In the genomic region with DNA sequence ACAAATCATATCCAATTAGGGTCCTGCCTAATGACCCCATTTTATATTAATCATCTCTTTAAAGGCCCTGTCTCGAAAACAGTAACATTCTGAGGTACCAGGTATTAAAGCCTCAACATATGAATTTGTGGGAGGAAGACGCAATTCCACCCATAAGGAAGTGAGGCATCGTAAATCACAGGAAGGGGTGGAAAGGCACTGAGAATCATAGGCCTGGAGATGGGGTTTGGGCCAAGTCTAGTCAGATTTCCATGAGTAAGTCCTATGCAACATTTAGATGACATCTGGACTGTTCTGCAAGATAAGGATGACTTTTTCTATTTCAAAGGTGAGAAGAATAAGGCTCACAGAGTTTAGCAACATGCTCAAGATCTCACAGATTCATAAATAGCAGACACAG, we compare ENCODE assay signal across 27 cellular contexts.
"Had no signal": no experiment of that assay in that cellular context is flagged by ENCODE, and none has a peak within 500 bp of the region (broad histone marks: within the 10 kb centered on the region; RNA-seq: fewer than 3 reads in every experiment).

No MANE protein-coding gene starts in this region.

- H2AFZ ChIP-seq: neural progenitor cell, parathyroid adenoma had no signal

- H3K4me3 ChIP-seq: neural progenitor cell, ovary, psoas muscle, right lobe of liver, sigmoid colon, stomach, suprapubic skin, testis, tibial artery, transverse colon, vagina had no signal

- DNase-seq: naive thymus-derived CD8-positive, alpha-beta T cell; occipital lobe; ovary; psoas muscle; right cardiac atrium; right lobe of liver; sigmoid colon; small intestine; stimulated activated CD4-positive, alpha-beta T cell treated with anti-CD3 and anti-CD28 coated beads, Interleukin-15, amount 100 ng/mL, for 24 hours; stimulated activated CD4-positive, alpha-beta T cell treated with anti-CD3 and anti-CD28 coated beads, Interleukin-2, amount 100 ng/mL, for 24 hours; stimulated activated CD4-positive, alpha-beta T cell treated with anti-CD3 and anti-CD28 coated beads, Interleukin-2, amount 100 ng/mL, for 48 hours; stimulated activated CD4-positive, alpha-beta T cell treated with anti-CD3 and anti-CD28 coated beads, Interleukin-4, amount 100 ng/mL, for 24 hours; stimulated activated naive B cell treated with anti-CD40 and anti-IgM and Interleukin-4, amounts not matched to agents 10 μg/mL and 1 μg/mL and 100 μg/mL, for 72 hours; stimulated activated naive CD4-positive, alpha-beta T cell treated with Interleukin-2 at 50 U/mL for 16 hours; stomach; testis; tibial artery; transverse colon had no signal

- H3K4me1 ChIP-seq: neural progenitor cell, parathyroid adenoma, psoas muscle, right lobe of liver, sigmoid colon, stomach, suprapubic skin, testis, tibial artery, transverse colon, vagina had no signal

- H3K4me3 Mint-ChIP-seq: naive thymus-derived CD8-positive, alpha-beta T cell; natural killer cell treated with Interleukin-12 subunit alpha and Interleukin-12 subunit beta and Interleukin-15 and Interleukin-18, amount 100 ng/mL, for 72 hours; neural progenitor cell; stimulated activated effector memory CD8-positive, alpha-beta T cell treated with anti-CD3 and anti-CD28 coated beads, Interleukin-12 subunit alpha, Interleukin-12 subunit beta, amount 100 ng/mL, for 72 hours; stimulated activated naive B cell treated with anti-CD40 and anti-IgM and Interleukin-4, amounts not matched to agents 10 μg/mL and 1 μg/mL and 100 μg/mL, for 72 hours; stimulated activated naive CD8-positive, alpha-beta T cell treated with anti-CD3 and anti-CD28 coated beads, Interleukin-15, Interleukin-2, amounts not matched to agents 100 ng/mL and 50 ng/mL, for 24 hours; type B pancreatic cell had no signal

- H3K27me3 ChIP-seq: neural progenitor cell, ovary, right lobe of liver, sigmoid colon, stomach, suprapubic skin, testis, tibial artery, transverse colon, vagina had no signal

- H3K36me3 Mint-ChIP-seq: naive thymus-derived CD8-positive, alpha-beta T cell; neural progenitor cell; stimulated activated effector memory CD8-positive, alpha-beta T cell treated with anti-CD3 and anti-CD28 coated beads, Interleukin-12 subunit alpha, Interleukin-12 subunit beta, amount 100 ng/mL, for 72 hours; type B pancreatic cell had no signal

- H3K36me3 ChIP-seq: neural progenitor cell, ovary, right lobe of liver, sigmoid colon, stomach, suprapubic skin, tibial artery, transverse colon, vagina had no signal

- H3K9ac ChIP-seq: neural progenitor cell, parathyroid adenoma had no signal

- H3K27ac Mint-ChIP-seq: naive thymus-derived CD8-positive, alpha-beta T cell; natural killer cell treated with Interleukin-12 subunit alpha and Interleukin-12 subunit beta and Interleukin-15 and Interleukin-18, amount 100 ng/mL, for 72 hours; neural progenitor cell; progenitor cell of endocrine pancreas; stimulated activated effector memory CD8-positive, alpha-beta T cell treated with anti-CD3 and anti-CD28 coated beads, Interleukin-12 subunit alpha, Interleukin-12 subunit beta, amount 100 ng/mL, for 72 hours; stimulated activated naive B cell treated with anti-CD40 and anti-IgM and Interleukin-4, amounts not matched to agents 10 μg/mL and 1 μg/mL and 100 μg/mL, for 72 hours; stimulated activated naive CD8-positive, alpha-beta T cell treated with anti-CD3 and anti-CD28 coated beads, Interleukin-15, Interleukin-2, amounts not matched to agents 100 ng/mL and 50 ng/mL, for 24 hours; type B pancreatic cell had no signal

- H3K4me2 ChIP-seq: neural progenitor cell had no signal

- H3K4me1 Mint-ChIP-seq: naive thymus-derived CD8-positive, alpha-beta T cell; neural progenitor cell; stimulated activated effector memory CD8-positive, alpha-beta T cell treated with anti-CD3 and anti-CD28 coated beads, Interleukin-12 subunit alpha, Interleukin-12 subunit beta, amount 100 ng/mL, for 72 hours; stimulated activated naive B cell treated with anti-CD40 and anti-IgM and Interleukin-4, amounts not matched to agents 10 μg/mL and 1 μg/mL and 100 μg/mL, for 72 hours had no signal

- H3K79me2 ChIP-seq: parathyroid adenoma had no signal

- H3K9me3 Mint-ChIP-seq: neural progenitor cell; stimulated activated naive B cell treated with anti-CD40 and anti-IgM and Interleukin-4, amounts not matched to agents 10 μg/mL and 1 μg/mL and 100 μg/mL, for 72 hours; type B pancreatic cell had no signal

- H3K27me3 Mint-ChIP-seq: naive thymus-derived CD8-positive, alpha-beta T cell; natural killer cell treated with Interleukin-12 subunit alpha and Interleukin-12 subunit beta and Interleukin-15 and Interleukin-18, amount 100 ng/mL, for 72 hours; progenitor cell of endocrine pancreas; stimulated activated naive B cell treated with anti-CD40 and anti-IgM and Interleukin-4, amounts not matched to agents 10 μg/mL and 1 μg/mL and 100 μg/mL, for 72 hours; stimulated activated naive CD8-positive, alpha-beta T cell treated with anti-CD3 and anti-CD28 coated beads, Interleukin-15, Interleukin-2, amounts not matched to agents 100 ng/mL and 50 ng/mL, for 24 hours; type B pancreatic cell had no signal

- H3K27ac ChIP-seq: neural progenitor cell, ovary, parathyroid adenoma, psoas muscle, right lobe of liver, sigmoid colon, stomach, suprapubic skin, testis, tibial artery, transverse colon, vagina had no signal

- ATAC-seq: naive thymus-derived CD8-positive, alpha-beta T cell; natural killer cell treated with Interleukin-12 subunit alpha and Interleukin-12 subunit beta and Interleukin-15 and Interleukin-18, amount 100 ng/mL, for 72 hours; psoas muscle; right cardiac atrium; right lobe of liver; stimulated activated effector memory CD8-positive, alpha-beta T cell treated with anti-CD3 and anti-CD28 coated beads, Interleukin-12 subunit alpha, Interleukin-12 subunit beta, amount 100 ng/mL, for 72 hours; stimulated activated naive B cell treated with anti-CD40 and anti-IgM and Interleukin-4, amounts not matched to agents 10 μg/mL and 1 μg/mL and 100 μg/mL, for 72 hours had no signal

- H3K9me3 ChIP-seq: ovary, psoas muscle, right lobe of liver, sigmoid colon, testis, tibial artery, transverse colon, vagina had no signal
